8 cellular contexts compared by ENCODE assay signal in the genomic region with DNA sequence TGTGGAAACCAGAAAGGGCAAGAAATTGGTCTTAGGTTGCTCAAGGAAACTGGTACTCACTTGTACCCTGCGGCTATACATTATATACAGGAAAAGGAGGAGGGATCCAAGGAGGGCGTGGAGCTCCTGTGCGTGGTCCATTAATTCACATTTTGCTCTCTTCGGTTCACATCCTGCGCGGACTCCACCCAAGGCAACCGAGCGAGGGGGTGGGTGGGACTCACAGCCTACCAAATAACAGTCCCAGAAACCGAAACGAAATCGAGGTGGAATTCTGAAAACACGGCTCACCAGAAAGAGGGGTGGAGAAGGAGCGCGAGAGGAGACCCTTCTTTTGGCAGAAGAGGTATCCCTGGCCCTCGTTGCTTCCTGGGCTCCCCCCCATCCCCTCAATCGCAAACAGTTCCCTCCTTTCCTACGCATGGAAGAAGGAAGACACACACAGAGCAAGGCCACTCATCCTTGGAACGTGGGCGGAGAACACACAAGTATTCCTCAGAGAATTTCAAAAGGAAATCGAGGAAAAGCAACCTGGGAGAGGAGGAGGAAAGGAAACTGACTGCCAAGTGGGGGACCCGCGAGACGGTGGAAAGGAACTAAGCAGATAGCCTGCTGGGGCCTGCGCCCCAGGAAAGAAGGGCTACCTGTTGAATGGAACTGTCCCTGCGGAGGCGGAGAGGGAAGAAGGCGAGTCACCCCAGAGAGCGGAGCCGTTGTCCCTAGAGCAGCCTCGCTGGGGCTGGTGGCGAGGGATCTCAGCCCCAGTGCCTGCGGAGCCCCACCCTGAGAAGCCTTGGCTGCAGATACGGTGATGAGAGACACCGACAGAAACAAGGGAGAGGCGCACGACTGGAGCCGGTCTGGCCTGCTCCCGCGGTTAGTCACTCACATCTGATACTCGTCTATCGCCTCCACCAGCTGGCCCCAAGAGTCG. TPM values are rescaled to one million over a fixed set of nuclear protein-coding genes. Genes with fewer than 3 reads are reported as not detected.
DNase-seq lines count a peak whose midpoint lies in the region; ATAC-seq and TF ChIP-seq lines count a peak whose summit lies in the region.

No MANE protein-coding gene starts in this region.

- H3K4me1 ChIP-seq in ES-I3 (ENCODE audit: insufficient read depth, low read length): peaks cover 6% of the 10 kb centered on the region; the same call in 1 of the 2 replicates
- H3K4me1 ChIP-seq in Karpas-422 (ENCODE audit: low read length): peaks cover 16% of the 10 kb centered on the region
- H3K4me1 ChIP-seq in ovary (ENCODE audit: insufficient read depth): peaks cover 8% of the 10 kb centered on the region
- peaks cover 20 to 42% (median 32%) of the 10 kb centered on the region in 4 donors for H3K4me1 ChIP-seq in upper lobe of left lung

- no peak for TF ChIP-seq POLR2A in ovary (IDR thresholded peaks at IDR 0.05)
- peak in 1 of 4 donors; percentile 38 for TF ChIP-seq POLR2A in upper lobe of left lung (IDR thresholded peaks at IDR 0.05)

- H3K9me3 ChIP-seq in ES-I3 (ENCODE audit: control insufficient read depth, insufficient read depth, low read length) (no peaks in the 10 kb centered on the region), Karpas-422 (ENCODE audit: low read length) (no peaks in the 10 kb centered on the region), ovary (no peaks in the 10 kb centered on the region), upper lobe of left lung (peaks cover 0 to 2% (median 0%) of the 10 kb centered on the region in 4 donors)

- no peak for TF ChIP-seq EP300 in ovary (IDR thresholded peaks at IDR 0.05)
- no peak for TF ChIP-seq EP300 in upper lobe of left lung (IDR thresholded peaks at IDR 0.05)

- H2AFZ ChIP-seq in Karpas-422 (ENCODE audit: low read length): 0 out of 2 replicates have a peak overlapping the region, but pooled peaks have one; percentile 83

- H3K4me3 ChIP-seq in Karpas-422 (ENCODE audit: low read length) (peak overlapping the region; percentile 86), ovary (peak overlapping the region; percentile 87), upper lobe of left lung (peak overlapping the region; percentile 80 to 93 (median 84))

- DNase-seq in H4 (ENCODE audit: low spot score) (peak; percentile 52), Karpas-422 (peak; percentile 71), globus pallidus (ENCODE audit: low spot score) (peak; percentile 42), ovary (peak; percentile 47 to 64 (median 57)), upper lobe of left lung (peak; percentile 58 to 80)
- peak; percentile 58 for DNase-seq in activated naive CD4-positive, alpha-beta T cell treated with anti-CD3 and anti-CD28 coated beads, Interleukin-2, amount 50 U/mL, for 16 hours

- peak overlapping the region; percentile 97 for H3K9ac ChIP-seq in ES-I3 (ENCODE audit: low read depth, low read length)
- H3K9ac ChIP-seq in Karpas-422 (ENCODE audit: low read length): peak overlapping the region; percentile 89

- intact Hi-C loops in ovary (cut with DNase I): no loop called here

- H3K27ac ChIP-seq in Karpas-422 (ENCODE audit: low read length) (peak overlapping the region; percentile 22; the same call in 1 of the 2 replicates), ovary (peak overlapping the region; percentile 92 to 97), upper lobe of left lung (peak overlapping the region; percentile 96 to 99 (median 98))

- H3K4me2 ChIP-seq in Karpas-422 (ENCODE audit: low read depth, low read length, poor library complexity, severe bottlenecking): peak overlapping the region; percentile 68

- ATAC-seq in SK-N-SH treated with all-trans-retinoic acid at 6 μM for 48 hours (peak; percentile 64), upper lobe of left lung (ENCODE audit: low FRiP score in 2 of 2) (peak; percentile 42 to 71)

- no peaks in the 10 kb centered on the region for H3K9me2 ChIP-seq in Karpas-422 (replicated peaks; ENCODE audit: insufficient read depth, low read length)

- H3K27me3 ChIP-seq in Karpas-422 (ENCODE audit: low read length) (no peaks in the 10 kb centered on the region), ovary (no peaks in the 10 kb centered on the region), upper lobe of left lung (no peaks in the 10 kb centered on the region)

- H3K36me3 ChIP-seq in ES-I3 (ENCODE audit: insufficient read depth, low read length): no peaks in the 10 kb centered on the region
- peaks cover 3% of the 10 kb centered on the region; the same call in 1 of the 2 replicates for H3K36me3 ChIP-seq in Karpas-422 (ENCODE audit: insufficient read depth, low read length)
- no peaks in the 10 kb centered on the region for H3K36me3 ChIP-seq in ovary
- H3K36me3 ChIP-seq in upper lobe of left lung: peaks cover 1 to 18% (median 8%) of the 10 kb centered on the region in 4 donors

- H4K20me1 ChIP-seq in Karpas-422 (ENCODE audit: insufficient read depth, low read depth, low read length): no peaks in the 10 kb centered on the region

- TF ChIP-seq CTCF in ovary (IDR thresholded peaks at IDR 0.05) (no peak), upper lobe of left lung (IDR thresholded peaks at IDR 0.05) (no peak)

- H3K79me2 ChIP-seq in Karpas-422 (ENCODE audit: low read length): peaks cover 70% of the 10 kb centered on the region

- 0 to 1% (median 1%) methylated on average over 42 of the region's 42 CpGs for WGBS in ovary, 3 donors
- WGBS in upper lobe of left lung, 2 donors: 0 to 1% methylated on average over 34 of the region's 42 CpGs

TF ChIP-seq in SK-N-SH treated with all-trans-retinoic acid at 6 μM for 48 hours, 23 proteins besides CTCF, POLR2A, EP300 and RAD21 (continues in another document):
- TF ChIP-seq GLIS3 (CRISPR knock-in tag; IDR thresholded peaks at IDR 0.05) (no peak), POU6F1 (CRISPR knock-in tag; IDR thresholded peaks at IDR 0.05; ENCODE audit: borderline replicate concordance, low read depth) (no peak), SNAI2 (CRISPR knock-in tag; IDR thresholded peaks at IDR 0.05) (no peak), TOX (CRISPR knock-in tag; IDR thresholded peaks at IDR 0.05; ENCODE audit: borderline replicate concordance) (no peak), PPARA (CRISPR knock-in tag; IDR thresholded peaks at IDR 0.05; ENCODE audit: borderline replicate concordance) (no peak), ESRRG (CRISPR knock-in tag; IDR thresholded peaks at IDR 0.05) (no peak), ZFP30 (CRISPR knock-in tag; IDR thresholded peaks at IDR 0.05) (no peak), PATZ1 (CRISPR knock-in tag; IDR thresholded peaks at IDR 0.05; ENCODE audit: borderline replicate concordance) (no peak), ZNF565 (CRISPR knock-in tag; conservative IDR thresholded peaks at IDR 0.05; ENCODE audit: low read depth) (no peak)
- TF ChIP-seq, protein P1, sequence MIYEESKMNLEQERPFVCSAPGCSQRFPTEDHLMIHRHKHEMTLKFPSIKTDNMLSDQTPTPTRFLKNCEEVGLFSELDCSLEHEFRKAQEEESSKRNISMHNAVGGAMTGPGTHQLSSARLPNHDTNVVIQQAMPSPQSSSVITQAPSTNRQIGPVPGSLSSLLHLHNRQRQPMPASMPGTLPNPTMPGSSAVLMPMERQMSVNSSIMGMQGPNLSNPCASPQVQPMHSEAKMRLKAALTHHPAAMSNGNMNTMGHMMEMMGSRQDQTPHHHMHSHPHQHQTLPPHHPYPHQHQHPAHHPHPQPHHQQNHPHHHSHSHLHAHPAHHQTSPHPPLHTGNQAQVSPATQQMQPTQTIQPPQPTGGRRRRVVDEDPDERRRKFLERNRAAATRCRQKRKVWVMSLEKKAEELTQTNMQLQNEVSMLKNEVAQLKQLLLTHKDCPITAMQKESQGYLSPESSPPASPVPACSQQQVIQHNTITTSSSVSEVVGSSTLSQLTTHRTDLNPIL (CRISPR knock-in tag; IDR thresholded peaks at IDR 0.05; ENCODE audit: low read depth): no peak

RNA-seq across cellular contexts. Expression of gene AIDA, which starts 0.7 kb away (rescaled TPM):
- 20.1 and 25.5 TPM in 2 replicates for total RNA-seq in H4 (2014; rRNA removed; shearing (Covaris generic))
- total RNA-seq in Karpas-422 (2014; rRNA removed; shearing (Covaris generic); ENCODE audit: low replicate concordance): 13.3 and 26.4 TPM in 2 replicates
- total RNA-seq in ovary (10 to 100 TPM; 28.8 to 67.2 (median 54.8) TPM), upper lobe of left lung (100 to 1,000 TPM in 1 of 6 donors, 10 to 100 TPM in 5; 29.1 to 104 (median 65.0) TPM)
- polyA plus RNA-seq in ovary: 10 to 100 TPM; 38.4 to 65.0 TPM

RNA-seq across cellular contexts. Expression of gene BROX, which starts 0.8 kb away (rescaled TPM):
- total RNA-seq in H4 (2014; rRNA removed; shearing (Covaris generic)): 58.3 and 61.2 TPM in 2 replicates
- total RNA-seq in Karpas-422 (2014; rRNA removed; shearing (Covaris generic); ENCODE audit: low replicate concordance): 15.3 and 26.8 TPM in 2 replicates
- total RNA-seq in ovary (10 to 100 TPM; 24.2 to 42.3 (median 29.5) TPM), upper lobe of left lung (10 to 100 TPM; 21.0 to 74.0 (median 41.2) TPM)
- polyA plus RNA-seq in ovary: 10 to 100 TPM; 13.8 to 21.8 TPM

RNA-seq across cellular contexts. Expression of gene FAM177B, which starts 25.4 kb away (rescaled TPM):
- total RNA-seq in H4 (2014; rRNA removed; shearing (Covaris generic)): not detected in 2 replicates
- total RNA-seq in Karpas-422 (2014; rRNA removed; shearing (Covaris generic); ENCODE audit: low replicate concordance): not detected in 2 replicates
- total RNA-seq in ovary: under 1 TPM in 1 of 7 donors, not detected in 6; 0.34 TPM
- polyA plus RNA-seq in ovary: under 1 TPM; 0.23 to 0.55 TPM
- under 1 TPM in 3 of 6 donors, not detected in 3; 0.46 to 0.79 (median 0.64) TPM for total RNA-seq in upper lobe of left lung

Comparison
In these comparisons a context has a peak if more than half of its experiments do, and no peak if none do; other contexts are left out.
1. Peak in every context shown above with its lines: DNase-seq, ATAC-seq, H3K4me3 ChIP-seq and H3K27ac ChIP-seq.
2. H3K27ac ChIP-seq: peak in every context shown above with its lines; median percentile 98 in upper lobe of left lung; 94 in ovary; 22 in Karpas-422.